Comparison of ENCODE assay signal across 12 cellular contexts in the genomic region with DNA sequence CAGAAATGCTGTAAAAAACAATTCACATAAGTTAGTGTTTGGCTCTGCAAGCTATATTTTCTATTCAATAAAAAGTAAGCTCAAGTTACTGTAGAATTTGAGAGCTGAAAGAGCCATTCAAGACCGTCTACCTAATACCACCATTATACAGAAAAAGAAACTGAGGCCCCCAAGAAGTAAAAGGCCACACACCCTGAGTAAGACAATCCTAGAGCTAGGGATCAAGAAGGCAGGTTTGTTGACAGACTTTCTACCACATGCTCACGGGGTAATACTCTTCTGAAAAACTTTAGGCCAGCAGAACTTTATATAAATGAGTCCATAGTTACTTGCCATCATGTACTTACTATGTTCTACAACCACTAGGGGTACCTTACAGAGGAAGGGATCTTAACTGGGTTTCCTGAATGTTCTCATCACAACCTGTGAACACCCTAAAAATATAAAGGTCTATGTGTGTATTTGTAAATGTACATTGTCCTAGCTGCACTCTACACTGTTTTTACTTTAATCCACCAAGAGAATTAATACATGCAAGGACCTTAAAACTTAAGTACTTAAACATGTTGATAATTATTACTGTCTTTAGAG.
DNase-seq lines count a peak whose midpoint lies in the region; ATAC-seq and TF ChIP-seq lines count a peak whose summit lies in the region.
"Had no signal": no experiment of that assay in that cellular context is flagged by ENCODE, and none has a peak within 500 bp of the region (broad histone marks: within the 10 kb centered on the region; RNA-seq: fewer than 3 reads in every experiment).

No MANE protein-coding gene starts in this region.

- peak; percentile 1 for TF ChIP-seq CTCF in GM13977 (IDR thresholded peaks at IDR 0.05; ENCODE audit: extremely low read depth, insufficient read depth, missing control alignments)
- peak; percentile 33 for TF ChIP-seq CTCF in fibroblast of pulmonary artery (IDR thresholded peaks at IDR 0.05; ENCODE audit: low read length, missing control alignments)

- in situ Hi-C loops in GM13977 (cut with MboI; ENCODE audit: low pct_unique_long_range_greater_than_20kb, low sequenced_read_pairs, unreplicated experiment): loop anchor here (25.0 kb wide), 1 partner anchor 207 kb away; a partner anchor contains a TSS

- DNase-seq in CD1c-positive myeloid dendritic cell (ENCODE audit: extremely low spot score) (peak; percentile 23), GM13977 (ENCODE audit: low spot score) (no peak), SW480 (ENCODE audit: low spot score) (peak; percentile 40), fibroblast of pulmonary artery (ENCODE audit: low read depth) (no peak), medulla oblongata (ENCODE audit: extremely low spot score) (no peak), NCI-H82 treated with DMSO at 0.1 percent for 48 hours (lab: John Stamatoyannopoulos, UW; ENCODE audit: unreplicated experiment) (no peak), NCI-H524 treated with DMSO at 0.1 percent for 48 hours (lab: John Stamatoyannopoulos, UW) (no peak)
- DNase-seq: amygdala, gastrocnemius medialis, midbrain, NCI-H2029 treated with DMSO at 0.1 percent for 48 hours had no signal

- no peak for ATAC-seq in GM18870 (IDR thresholded peaks at IDR 0.05; ENCODE audit: unreplicated experiment)
- ATAC-seq: gastrocnemius medialis had no signal

- no peak overlapping the region for H3K4me3 ChIP-seq in fibroblast of pulmonary artery (replicated peaks; ENCODE audit: low read depth, low read length)
- H3K4me3 ChIP-seq: gastrocnemius medialis had no signal

Comparison
In these comparisons a context has a peak if more than half of its experiments do, and no peak if none do; other contexts are left out.
1. DNase-seq: peak in CD1c-positive myeloid dendritic cell (single experiment) and SW480 (single experiment); none in GM13977 (single experiment), fibroblast of pulmonary artery (single experiment), medulla oblongata (single experiment), NCI-H82 treated with DMSO at 0.1 percent for 48 hours (single experiment) and NCI-H524 treated with DMSO at 0.1 percent for 48 hours (single experiment).